Comparison of ENCODE assay signal across 27 cellular contexts in genomic region chr22:38955250-38955775, GRCh38. TPM values are rescaled to one million over a fixed set of nuclear protein-coding genes. Genes with fewer than 3 reads are reported as not detected.
DNase-seq lines count a peak whose midpoint lies in the region; FAIRE-seq and TF ChIP-seq lines count a peak whose summit lies in the region.
"Had no signal": no experiment of that assay in that cellular context is flagged by ENCODE, and none has a peak within 500 bp of the region (broad histone marks: within the 10 kb centered on the region; RNA-seq: fewer than 3 reads in every experiment).

No MANE protein-coding gene starts in this region.

- peaks cover 0 to 16% (median 0%) of the 10 kb centered on the region in 6 donors for H3K36me3 ChIP-seq in spleen
- H3K36me3 ChIP-seq: brain microvascular endothelial cell, esophagus squamous epithelium, gastroesophageal sphincter, thoracic aorta had no signal

- TF ChIP-seq CTCF in spleen (IDR thresholded peaks at IDR 0.05 in 8 of 11, conservative IDR thresholded peaks at IDR 0.05 in 3 of 11) = no peak
- no peak for TF ChIP-seq CTCF in GM10248 (IDR thresholded peaks at IDR 0.05; ENCODE audit: control extremely low read depth, extremely low read depth, low read depth, missing control alignments)

- no peaks in the 10 kb centered on the region for H3K27me3 Mint-ChIP-seq in activated naive CD4-positive, alpha-beta T cell treated with anti-CD3 and anti-CD28 coated beads for 36 hours (ENCODE audit: low read depth)
- H3K27me3 Mint-ChIP-seq in activated CD4-positive, alpha-beta memory T cell treated with anti-CD3 and anti-CD28 coated beads for 36 hours = peaks cover 2% of the 10 kb centered on the region
- H3K27me3 Mint-ChIP-seq in dendritic cell treated with granulocyte-macrophage colony-stimulating factor and Interleukin-4, amounts not matched to agents 40 ng/mL and 50 ng/mL, for 4 days = peaks cover 40% of the 10 kb centered on the region

- no peaks in the 10 kb centered on the region for H3K9me3 ChIP-seq in spleen
- H3K9me3 ChIP-seq: esophagus squamous epithelium, gastroesophageal sphincter, thoracic aorta had no signal

- peak overlapping the region in 4 of 8 donors; percentile 85 to 97 (median 92) for H3K27ac ChIP-seq in spleen
- H3K27ac ChIP-seq: brain microvascular endothelial cell, gastroesophageal sphincter, RWPE1, SK-N-MC, thoracic aorta had no signal

- POLR2A ChIA-PET in activated CD4-positive, alpha-beta memory T cell treated with anti-CD3 and anti-CD28 coated beads for 36 hours (lab: Charles Lee) = no interaction called here
- POLR2A ChIA-PET in GM10248 (lab: Yijun Ruan, JAX) = no interaction called here

- no peak for TF ChIP-seq POLR2A in spleen (IDR thresholded peaks at IDR 0.05)

- H3K27ac Mint-ChIP-seq in activated naive CD4-positive, alpha-beta T cell treated with anti-CD3 and anti-CD28 coated beads for 36 hours = peak overlapping the region; percentile 83
- peak overlapping the region; percentile 87 for H3K27ac Mint-ChIP-seq in activated CD4-positive, alpha-beta memory T cell treated with anti-CD3 and anti-CD28 coated beads for 36 hours
- H3K27ac Mint-ChIP-seq in dendritic cell treated with granulocyte-macrophage colony-stimulating factor and Interleukin-4, amounts not matched to agents 40 ng/mL and 50 ng/mL, for 4 days = peak overlapping the region; percentile 87
- H3K27ac Mint-ChIP-seq: stimulated activated naive B cell treated with anti-CD40 and anti-IgM and Interleukin-4, amounts not matched to agents 10 μg/mL and 1 μg/mL and 100 μg/mL, for 72 hours had no signal

- no peaks in the 10 kb centered on the region for H3K27me3 ChIP-seq in spleen (replicated peaks in 1 of 7)
- H3K27me3 ChIP-seq: gastroesophageal sphincter had no signal

- peaks cover 0 to 69% (median 1%) of the 10 kb centered on the region in 6 donors for H3K4me1 ChIP-seq in spleen
- H3K4me1 ChIP-seq: gastroesophageal sphincter had no signal

- no peaks in the 10 kb centered on the region for H3K36me3 Mint-ChIP-seq in activated naive CD4-positive, alpha-beta T cell treated with anti-CD3 and anti-CD28 coated beads for 36 hours (ENCODE audit: low read depth)
- H3K36me3 Mint-ChIP-seq in activated CD4-positive, alpha-beta memory T cell treated with anti-CD3 and anti-CD28 coated beads for 36 hours = no peaks in the 10 kb centered on the region
- no peaks in the 10 kb centered on the region for H3K36me3 Mint-ChIP-seq in dendritic cell treated with granulocyte-macrophage colony-stimulating factor and Interleukin-4, amounts not matched to agents 40 ng/mL and 50 ng/mL, for 4 days (ENCODE audit: low read depth)
- H3K36me3 Mint-ChIP-seq: CD4-positive, alpha-beta memory T cell; stimulated activated naive B cell treated with anti-CD40 and anti-IgM and Interleukin-4, amounts not matched to agents 10 μg/mL and 1 μg/mL and 100 μg/mL, for 72 hours had no signal

- no peaks in the 10 kb centered on the region for H3K9me3 Mint-ChIP-seq in activated naive CD4-positive, alpha-beta T cell treated with anti-CD3 and anti-CD28 coated beads for 36 hours
- no peaks in the 10 kb centered on the region for H3K9me3 Mint-ChIP-seq in activated CD4-positive, alpha-beta memory T cell treated with anti-CD3 and anti-CD28 coated beads for 36 hours
- no peaks in the 10 kb centered on the region for H3K9me3 Mint-ChIP-seq in dendritic cell treated with granulocyte-macrophage colony-stimulating factor and Interleukin-4, amounts not matched to agents 40 ng/mL and 50 ng/mL, for 4 days
- H3K9me3 Mint-ChIP-seq: CD4-positive, alpha-beta memory T cell; stimulated activated naive B cell treated with anti-CD40 and anti-IgM and Interleukin-4, amounts not matched to agents 10 μg/mL and 1 μg/mL and 100 μg/mL, for 72 hours had no signal

- H3K4me1 Mint-ChIP-seq in activated naive CD4-positive, alpha-beta T cell treated with anti-CD3 and anti-CD28 coated beads for 36 hours (ENCODE audit: low read depth) = peaks cover 24% of the 10 kb centered on the region
- H3K4me1 Mint-ChIP-seq in activated CD4-positive, alpha-beta memory T cell treated with anti-CD3 and anti-CD28 coated beads for 36 hours (ENCODE audit: low read depth) = peaks cover 33% of the 10 kb centered on the region
- peaks cover 96% of the 10 kb centered on the region for H3K4me1 Mint-ChIP-seq in dendritic cell treated with granulocyte-macrophage colony-stimulating factor and Interleukin-4, amounts not matched to agents 40 ng/mL and 50 ng/mL, for 4 days (ENCODE audit: low read depth)

- intact Hi-C loops in activated naive CD4-positive, alpha-beta T cell treated with anti-CD3 and anti-CD28 coated beads for 36 hours (cut with micrococcal nuclease) = no loop called here
- intact Hi-C loops in activated CD4-positive, alpha-beta memory T cell treated with anti-CD3 and anti-CD28 coated beads for 36 hours (cut with micrococcal nuclease) = no loop called here
- intact Hi-C loops in dendritic cell treated with granulocyte-macrophage colony-stimulating factor and Interleukin-4, amounts not matched to agents 40 ng/mL and 50 ng/mL, for 4 days (cut with micrococcal nuclease) = loop anchor here (2.0 kb wide), 1 partner anchor 15 kb away; no protein-coding TSS in a partner anchor
- intact Hi-C loops in spleen (cut with DNase I; ENCODE audit: low total_unique reads) = no loop called here

- H3K4me3 Mint-ChIP-seq in activated naive CD4-positive, alpha-beta T cell treated with anti-CD3 and anti-CD28 coated beads for 36 hours = no peak overlapping the region
- no peak overlapping the region for H3K4me3 Mint-ChIP-seq in activated CD4-positive, alpha-beta memory T cell treated with anti-CD3 and anti-CD28 coated beads for 36 hours
- no peak overlapping the region for H3K4me3 Mint-ChIP-seq in dendritic cell treated with granulocyte-macrophage colony-stimulating factor and Interleukin-4, amounts not matched to agents 40 ng/mL and 50 ng/mL, for 4 days
- H3K4me3 Mint-ChIP-seq: stimulated activated naive B cell treated with anti-CD40 and anti-IgM and Interleukin-4, amounts not matched to agents 10 μg/mL and 1 μg/mL and 100 μg/mL, for 72 hours had no signal

- H3K4me3 ChIP-seq in spleen = peak overlapping the region in 2 of 8 donors; percentile 4 to 63
- H3K4me3 ChIP-seq: esophagus squamous epithelium, gastroesophageal sphincter, lung, SK-N-MC, thoracic aorta had no signal

- DNase-seq in activated naive CD4-positive, alpha-beta T cell treated with anti-CD3 and anti-CD28 coated beads for 36 hours = no peak
- no peak for DNase-seq in activated naive CD4-positive, alpha-beta T cell treated with Interleukin-2 at 50 U/mL for 16 hours
- no peak for DNase-seq in activated CD4-positive, alpha-beta memory T cell treated with anti-CD3 and anti-CD28 coated beads for 36 hours
- DNase-seq in spleen (peak; percentile 66), GM10248 (ENCODE audit: extremely low spot score) (no peak), GM19239 (ENCODE audit: insufficient read length, low spot score) (no peak), NCI-H2107 treated with DMSO at 0.1 percent for 48 hours (lab: John Stamatoyannopoulos, UW; ENCODE audit: unreplicated experiment) (no peak)
- DNase-seq: brain microvascular endothelial cell; CD4-positive, alpha-beta memory T cell; esophagus squamous epithelium; hypothalamus; KBM-7; MM.1S; NCI-H1436 treated with DMSO at 0.1 percent for 48 hours; occipital lobe; small intestine; stimulated activated naive B cell treated with anti-CD40 and anti-IgM and Interleukin-4, amounts not matched to agents 10 μg/mL and 1 μg/mL and 100 μg/mL, for 72 hours; T1000 had no signal

- FAIRE-seq in GM19239 (lab: Jason Lieb, UNC) = no peak
- FAIRE-seq: keratinocyte, small intestine had no signal

- CTCF ChIA-PET in activated naive CD4-positive, alpha-beta T cell treated with anti-CD3 and anti-CD28 coated beads for 36 hours (lab: Charles Lee) = interaction anchor here (0.5 to 1.4 kb wide), 5 partner anchors 13 to 131 kb away, joined by 3 read pairs; no protein-coding TSS in a partner anchor
- CTCF ChIA-PET in activated CD4-positive, alpha-beta memory T cell treated with anti-CD3 and anti-CD28 coated beads for 36 hours (lab: Charles Lee) = interaction anchor here (6.9 kb wide), 1 partner anchor 85 kb away, joined by 45 read pairs; no protein-coding TSS in a partner anchor
- CTCF ChIA-PET in GM10248 (lab: Yijun Ruan, JAX) = interaction anchor here (1.2 to 2.3 kb wide), 4 partner anchors 12 to 48 kb away, joined by 3 to 8 read pairs (median 6); partner anchors contain the start of gene APOBEC3B

- 70 to 88% (median 79%) methylated on average over 3 to 5 of the region's 5 CpGs for WGBS in spleen, 5 donors

RNA-seq across cellular contexts. Expression of gene APOBEC3A, which starts 2.1 kb away (rescaled TPM):
- not detected for total RNA-seq in activated naive CD4-positive, alpha-beta T cell treated with anti-CD3 and anti-CD28 coated beads for 36 hours
- under 1 TPM in 1 of 2 experiments, not detected in 1; 0.17 TPM for total RNA-seq in activated CD4-positive, alpha-beta memory T cell treated with anti-CD3 and anti-CD28 coated beads for 36 hours
- 100 to 1,000 TPM in 2 of 7 donors, 10 to 100 TPM in 5; 18.6 to 163 (median 68.0) TPM for total RNA-seq in spleen
- 1 to 10 TPM; 1.2 to 5.6 (median 3.9) TPM for polyA plus RNA-seq in spleen
- total RNA-seq: CD4-positive, alpha-beta memory T cell; HT-29; occipital lobe; renal cortical epithelial cell had no signal
- polyA plus RNA-seq: CD4-positive, alpha-beta memory T cell had no signal

RNA-seq across cellular contexts. Expression of gene APOBEC3B, which starts 26.8 kb away (rescaled TPM):
- 1 to 10 TPM; 5.5 to 6.0 TPM for total RNA-seq in activated naive CD4-positive, alpha-beta T cell treated with anti-CD3 and anti-CD28 coated beads for 36 hours
- total RNA-seq in activated CD4-positive, alpha-beta memory T cell treated with anti-CD3 and anti-CD28 coated beads for 36 hours = 10 to 100 TPM; 43.9 to 44.3 TPM
- 10 to 100 TPM in 1 of 7 donors, 1 to 10 TPM in 5, not detected in 1; 2.5 to 14.0 (median 7.2) TPM for total RNA-seq in spleen
- polyA plus RNA-seq in spleen = 1 to 10 TPM; 1.2 to 3.7 (median 2.1) TPM
- total RNA-seq: gastroesophageal sphincter, occipital lobe had no signal

RNA-seq across cellular contexts. Expression of gene APOBEC3C, which starts 58.7 kb away (rescaled TPM):
- 10 to 100 TPM; 71.5 to 74.1 TPM for total RNA-seq in activated naive CD4-positive, alpha-beta T cell treated with anti-CD3 and anti-CD28 coated beads for 36 hours
- 100 to 1,000 TPM; 141 to 142 TPM for total RNA-seq in activated CD4-positive, alpha-beta memory T cell treated with anti-CD3 and anti-CD28 coated beads for 36 hours
- total RNA-seq in spleen = 10 to 100 TPM; 23.5 to 72.4 (median 54.2) TPM
- polyA plus RNA-seq in spleen = 10 to 100 TPM; 42.8 to 60.3 (median 45.2) TPM

Comparison
In these comparisons a context has a peak if more than half of its experiments do, and no peak if none do; other contexts are left out.
1. RNA of gene APOBEC3A, which starts 2.1 kb away (total RNA-seq): 18.6 to 163 TPM in spleen; 0.17 TPM in activated CD4-positive, alpha-beta memory T cell treated with anti-CD3 and anti-CD28 coated beads for 36 hours and not detected in activated naive CD4-positive, alpha-beta T cell treated with anti-CD3 and anti-CD28 coated beads for 36 hours; every median in the first group is over 10 times any median in the second.
2. Peak in every context shown above with its lines, with median percentiles within 50 percentile points of each other: H3K27ac Mint-ChIP-seq.